In the genomic region with DNA sequence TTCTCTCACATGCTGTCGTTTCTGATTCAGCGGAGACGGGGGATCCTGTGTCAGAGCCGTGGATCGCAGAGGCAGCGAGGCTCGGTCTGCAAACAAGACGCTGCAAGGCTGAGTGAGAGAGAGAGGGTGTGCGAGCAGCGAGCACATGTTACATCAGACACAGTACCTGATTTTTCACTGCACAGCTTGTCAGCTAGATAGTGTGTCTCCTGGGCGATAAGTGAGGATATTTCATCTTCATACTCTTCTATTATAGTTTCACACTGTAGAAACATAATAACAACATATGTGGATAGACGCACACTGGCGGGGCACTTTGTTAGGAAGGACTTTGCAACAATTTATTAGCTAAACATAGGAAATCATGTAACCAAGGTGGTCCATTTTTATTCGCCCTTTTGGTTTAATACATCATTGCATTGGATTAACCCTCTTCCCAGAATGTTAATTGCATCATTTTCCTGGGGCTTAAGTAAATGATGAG, we compare ENCODE assay signal across 11 cellular contexts. TPM values are rescaled to one million over a fixed set of nuclear protein-coding genes. Genes with fewer than 3 reads are reported as not detected.
DNase-seq lines count a peak whose midpoint lies in the region; ATAC-seq and TF ChIP-seq lines count a peak whose summit lies in the region.
"Had no signal": no experiment of that assay in that cellular context is flagged by ENCODE, and none has a peak within 500 bp of the region (broad histone marks: within the 10 kb centered on the region; RNA-seq: fewer than 3 reads in every experiment).

No MANE protein-coding gene starts in this region.

- H3K4me2 ChIP-seq in mesenchymal stem cell (ENCODE audit: low read length, poor library complexity, severe bottlenecking), result peak overlapping the region; percentile 7

- H3K14ac ChIP-seq in mesenchymal stem cell (ENCODE audit: low read length in 2 of 2), result no peak overlapping the region

- H2BK120ac ChIP-seq in mesenchymal stem cell (ENCODE audit: low read depth, low read length), result no peak overlapping the region

- no peak overlapping the region for H3K27ac ChIP-seq in mesenchymal stem cell (ENCODE audit: low read length, poor library complexity, severe bottlenecking)
- H3K27ac ChIP-seq: SJCRH30 had no signal

- H3K27me3 Mint-ChIP-seq in activated T-helper 1 cell treated with anti-CD3 and anti-CD28 coated beads, Interleukin-12 subunit alpha, Interleukin-12 subunit beta, Interleukin-2, Interleukin-4 antibody, amounts not matched to agents 30 ng/mL and 10 ng/mL and 1 ng/mL, durations not matched to agents 14 hours and 24 hours and 36 hours (ENCODE audit: insufficient read depth), result peaks cover 88% of the 10 kb centered on the region

- no peak overlapping the region for H4K8ac ChIP-seq in mesenchymal stem cell (ENCODE audit: low read length)

- H3K27me3 ChIP-seq in mesenchymal stem cell (ENCODE audit: control insufficient read depth in 1 of 2, insufficient read depth in 1 of 2, low read length in 2 of 2) (peaks cover 78 to 90% of the 10 kb centered on the region in 2 experiments), MG63 (peaks cover 49% of the 10 kb centered on the region)

- no peak overlapping the region for H2AK5ac ChIP-seq in mesenchymal stem cell (ENCODE audit: low read length, severe bottlenecking)

- ATAC-seq in GM21381 (IDR thresholded peaks at IDR 0.05; ENCODE audit: unreplicated experiment), result no peak

- peaks cover 11% of the 10 kb centered on the region for H3K4me1 ChIP-seq in mesenchymal stem cell (ENCODE audit: control insufficient read depth, insufficient read depth, low read depth, low read length)
- H3K4me1 ChIP-seq: SJCRH30 had no signal

- H3K79me1 ChIP-seq in mesenchymal stem cell (replicated peaks; ENCODE audit: low read length, poor library complexity, severe bottlenecking), result no peaks in the 10 kb centered on the region

- peaks cover 4% of the 10 kb centered on the region for H3K9me3 Mint-ChIP-seq in activated T-helper 1 cell treated with anti-CD3 and anti-CD28 coated beads, Interleukin-12 subunit alpha, Interleukin-12 subunit beta, Interleukin-2, Interleukin-4 antibody, amounts not matched to agents 30 ng/mL and 10 ng/mL and 1 ng/mL, durations not matched to agents 14 hours and 24 hours and 36 hours
- H3K9me3 Mint-ChIP-seq: activated naive CD4-positive, alpha-beta T cell treated with anti-CD3 and anti-CD28 coated beads, Interleukin-2, amount 50 U/mL, for 72 hours had no signal

- H2BK15ac ChIP-seq in mesenchymal stem cell (ENCODE audit: low read depth, poor library complexity, severe bottlenecking), result no peak overlapping the region

- intact Hi-C loops in activated T-helper 1 cell treated with anti-CD3 and anti-CD28 coated beads, Interleukin-12 subunit alpha, Interleukin-12 subunit beta, Interleukin-2, Interleukin-4 antibody, amounts not matched to agents 30 ng/mL and 10 ng/mL and 1 ng/mL, durations not matched to agents 14 hours and 24 hours and 36 hours (cut with micrococcal nuclease), result loop anchor here (1.0 kb wide), 1 partner anchor 38 kb away; no protein-coding TSS in a partner anchor

- no peak overlapping the region for H3K23ac ChIP-seq in mesenchymal stem cell (ENCODE audit: low read length in 2 of 2)

- H2AFZ ChIP-seq in mesenchymal stem cell (ENCODE audit: low read depth, low read length), result no peak overlapping the region

- no peak overlapping the region for H4K91ac ChIP-seq in mesenchymal stem cell (ENCODE audit: low read length)

- DNase-seq in EL (peak; percentile 6), HEK293T (ENCODE audit: extremely low spot score) (peak; percentile 84), mesenchymal stem cell (peak; percentile 10), midbrain (lab: John Stamatoyannopoulos, UW) (no peak), MG63 (no peak)
- no peak for DNase-seq in activated T-helper 1 cell treated with anti-CD3 and anti-CD28 coated beads, Interleukin-12 subunit alpha, Interleukin-12 subunit beta, Interleukin-2, Interleukin-4 antibody, amounts not matched to agents 30 ng/mL and 10 ng/mL and 1 ng/mL, durations not matched to agents 14 hours and 24 hours and 36 hours (ENCODE audit: low spot score)
- DNase-seq in activated T-cell treated with anti-CD3 and anti-CD28 coated beads, Interleukin-2, amount 50 U/mL, for 48 hours, result no peak
- DNase-seq: activated CD4-positive, alpha-beta T cell treated with anti-CD3 and anti-CD28 coated beads, Interleukin-2, amount 50 U/mL, for 4 hours had no signal

- H3K18ac ChIP-seq in mesenchymal stem cell (ENCODE audit: low read depth in 1 of 2, low read length in 2 of 2), result no peak overlapping the region

- H3K9me3 ChIP-seq in mesenchymal stem cell (ENCODE audit: control insufficient read depth, low read length) (no peaks in the 10 kb centered on the region), MG63 (no peaks in the 10 kb centered on the region)
- H3K9me3 ChIP-seq: SJCRH30 had no signal

- H3K4me1 Mint-ChIP-seq in activated T-helper 1 cell treated with anti-CD3 and anti-CD28 coated beads, Interleukin-12 subunit alpha, Interleukin-12 subunit beta, Interleukin-2, Interleukin-4 antibody, amounts not matched to agents 30 ng/mL and 10 ng/mL and 1 ng/mL, durations not matched to agents 14 hours and 24 hours and 36 hours (ENCODE audit: low read depth), result peaks cover 18% of the 10 kb centered on the region

- CTCF ChIA-PET in HEK293T (lab: Yijun Ruan, JAX), result interaction anchor here (0.6 to 0.9 kb wide), 4 partner anchors 36 to 162 kb away, joined by 3 to 5 read pairs (median 3); no protein-coding TSS in a partner anchor

- 0% methylated on average over 8 of the region's 14 CpGs for WGBS in mesenchymal stem cell

- POLR2A ChIA-PET in HEK293T (lab: Yijun Ruan, JAX), result interaction anchor here (0.7 to 1.7 kb wide), 4 partner anchors 34 to 75 kb away, joined by 3 to 4 read pairs (median 4); no protein-coding TSS in a partner anchor

- H3K9ac ChIP-seq in mesenchymal stem cell (ENCODE audit: low read length), result no peak overlapping the region

- H2BK12ac ChIP-seq in mesenchymal stem cell (ENCODE audit: low read length in 2 of 2), result no peak overlapping the region

- H3K4me3 ChIP-seq in mesenchymal stem cell (ENCODE audit: insufficient read depth in 1 of 2, low read depth in 1 of 2, low read length in 2 of 2), result no peak overlapping the region
- H3K4me3 ChIP-seq in MG63, result no peak overlapping the region
- H3K4me3 ChIP-seq: SJCRH30 had no signal

- peak overlapping the region; percentile 14 for H3K27ac Mint-ChIP-seq in activated T-helper 1 cell treated with anti-CD3 and anti-CD28 coated beads, Interleukin-12 subunit alpha, Interleukin-12 subunit beta, Interleukin-2, Interleukin-4 antibody, amounts not matched to agents 30 ng/mL and 10 ng/mL and 1 ng/mL, durations not matched to agents 14 hours and 24 hours and 36 hours
- H3K27ac Mint-ChIP-seq: activated naive CD4-positive, alpha-beta T cell treated with anti-CD3 and anti-CD28 coated beads, Interleukin-2, amount 50 U/mL, for 72 hours had no signal

- no peak overlapping the region for H2BK5ac ChIP-seq in mesenchymal stem cell (ENCODE audit: low read depth, low read length, poor library complexity, severe bottlenecking)

- H3K36me3 Mint-ChIP-seq in activated T-helper 1 cell treated with anti-CD3 and anti-CD28 coated beads, Interleukin-12 subunit alpha, Interleukin-12 subunit beta, Interleukin-2, Interleukin-4 antibody, amounts not matched to agents 30 ng/mL and 10 ng/mL and 1 ng/mL, durations not matched to agents 14 hours and 24 hours and 36 hours (ENCODE audit: low read depth), result peaks cover 10% of the 10 kb centered on the region

- no peak overlapping the region for H3K4ac ChIP-seq in mesenchymal stem cell (ENCODE audit: low read depth in 1 of 2, low read length in 2 of 2)

- H3K36me3 ChIP-seq in mesenchymal stem cell (ENCODE audit: control insufficient read depth in 1 of 2, insufficient read depth in 2 of 2, low read depth in 1 of 2, low read length in 2 of 2) (no peaks in the 10 kb centered on the region), MG63 (no peaks in the 10 kb centered on the region)
- H3K36me3 ChIP-seq: SJCRH30 had no signal

- no peak overlapping the region for H3K4me3 Mint-ChIP-seq in activated T-helper 1 cell treated with anti-CD3 and anti-CD28 coated beads, Interleukin-12 subunit alpha, Interleukin-12 subunit beta, Interleukin-2, Interleukin-4 antibody, amounts not matched to agents 30 ng/mL and 10 ng/mL and 1 ng/mL, durations not matched to agents 14 hours and 24 hours and 36 hours

TF ChIP-seq in HEK293T, 16 proteins besides CTCF, POLR2A, EP300 and RAD21:
- peak; percentile 64; the same call in 1 of the 2 replicates for TF ChIP-seq HDGF (IDR thresholded peaks at IDR 0.05; ENCODE audit: borderline replicate concordance)
- no peak for TF ChIP-seq CTBP1 (IDR thresholded peaks at IDR 0.05; ENCODE audit: borderline replicate concordance)
- peak; percentile 49 for TF ChIP-seq L3MBTL2 (conservative IDR thresholded peaks at IDR 0.05)

RNA-seq across cellular contexts. Expression of a gene that starts 39.5 kb away (rescaled TPM):
- total RNA-seq in activated T-helper 1 cell treated with anti-CD3 and anti-CD28 coated beads, Interleukin-12 subunit alpha, Interleukin-12 subunit beta, Interleukin-2, Interleukin-4 antibody, amounts not matched to agents 30 ng/mL and 10 ng/mL and 1 ng/mL, durations not matched to agents 14 hours and 24 hours and 36 hours, result not detected in 2 replicates
- polyA plus RNA-seq in mesenchymal stem cell (2013, experiment 1 of 2), result not detected
- not detected for polyA plus RNA-seq in mesenchymal stem cell (2013, experiment 2 of 2)
- not detected in 2 replicates for total RNA-seq in MG63 (2014; rRNA removed; shearing (Covaris generic); ENCODE audit: low replicate concordance)
- total RNA-seq: activated naive CD4-positive, alpha-beta T cell treated with anti-CD3 and anti-CD28 coated beads, Interleukin-2, amount 50 U/mL, for 72 hours; SJCRH30 had no signal

RNA-seq across cellular contexts. Expression of a gene that starts 49.0 kb away (rescaled TPM):
- not detected in 2 replicates for total RNA-seq in activated T-helper 1 cell treated with anti-CD3 and anti-CD28 coated beads, Interleukin-12 subunit alpha, Interleukin-12 subunit beta, Interleukin-2, Interleukin-4 antibody, amounts not matched to agents 30 ng/mL and 10 ng/mL and 1 ng/mL, durations not matched to agents 14 hours and 24 hours and 36 hours
- polyA plus RNA-seq in mesenchymal stem cell (2013, experiment 1 of 2), result not detected
- polyA plus RNA-seq in mesenchymal stem cell (2013, experiment 2 of 2), result not detected
- total RNA-seq in MG63 (2014; rRNA removed; shearing (Covaris generic); ENCODE audit: low replicate concordance), result 1.6 and 1.7 TPM in 2 replicates
- total RNA-seq: activated naive CD4-positive, alpha-beta T cell treated with anti-CD3 and anti-CD28 coated beads, Interleukin-2, amount 50 U/mL, for 72 hours had no signal

Comparison
In these comparisons a context has a peak if more than half of its experiments do, and no peak if none do; other contexts are left out.
1. DNase-seq: peak in EL (single experiment), HEK293T (single experiment) and mesenchymal stem cell (single experiment); none in activated T-helper 1 cell treated with anti-CD3 and anti-CD28 coated beads, Interleukin-12 subunit alpha, Interleukin-12 subunit beta, Interleukin-2, Interleukin-4 antibody, amounts not matched to agents 30 ng/mL and 10 ng/mL and 1 ng/mL, durations not matched to agents 14 hours and 24 hours and 36 hours (single experiment), midbrain (single experiment), activated T-cell treated with anti-CD3 and anti-CD28 coated beads, Interleukin-2, amount 50 U/mL, for 48 hours (0 of 2) and MG63 (single experiment).